ENCODE assay signal across 13 cellular contexts in the genomic region with DNA sequence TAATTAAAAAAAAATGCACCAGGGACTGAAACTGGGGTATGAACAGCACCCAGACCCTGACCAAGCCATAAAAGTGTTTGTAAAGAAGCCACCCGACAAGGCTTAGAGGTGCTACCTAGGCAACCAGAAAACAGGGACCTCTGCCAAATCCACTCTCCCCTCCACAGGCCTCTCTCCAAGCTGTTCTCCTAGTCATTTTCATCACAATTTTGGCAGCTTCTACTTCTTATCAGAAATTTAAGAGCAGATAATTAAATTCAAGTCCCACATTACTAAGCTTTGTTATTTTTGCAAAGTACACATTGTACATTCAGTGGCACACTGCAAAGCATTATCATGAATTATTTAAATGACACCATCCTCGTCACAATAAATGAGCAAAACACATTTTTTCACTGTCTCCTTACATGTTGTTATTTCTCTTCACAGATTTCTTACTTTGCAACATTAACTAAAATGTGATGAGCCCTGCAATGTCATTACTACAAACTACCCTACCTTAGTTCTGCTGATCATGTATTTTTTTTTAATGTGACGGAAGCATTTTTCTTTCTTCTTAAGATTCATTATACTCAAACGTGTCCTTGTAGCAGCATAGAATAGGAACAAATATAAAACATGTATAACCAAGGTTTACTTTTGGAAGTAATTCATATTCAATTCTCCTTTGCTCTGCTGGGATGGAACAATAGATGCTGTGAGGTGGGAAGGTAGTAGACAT. TPM values are rescaled to one million over a fixed set of nuclear protein-coding genes. Genes with fewer than 3 reads are reported as not detected.
DNase-seq lines count a peak whose midpoint lies in the region; ATAC-seq and TF ChIP-seq lines count a peak whose summit lies in the region.
"Had no signal": no experiment of that assay in that cellular context is flagged by ENCODE, and none has a peak within 500 bp of the region (broad histone marks: within the 10 kb centered on the region; RNA-seq: fewer than 3 reads in every experiment).

No MANE protein-coding gene starts in this region.

- no peaks in the 10 kb centered on the region for H3K9me3 Mint-ChIP-seq in endodermal cell
- H3K9me3 Mint-ChIP-seq: activated CD4-positive, alpha-beta T cell treated with anti-CD3 and anti-CD28 coated beads, Interleukin-2, amount 10 ng/mL, durations not matched to agents 24 days and 14 days; activated T-helper 2 cell treated with anti-CD3 and anti-CD28 coated beads, Interferon-gamma antibody, Interleukin-2, Interleukin-4, amounts not matched to agents 10 μg/mL and 5 μg/mL and 100 μg/mL, durations not matched to agents 14 hours and 24 hours and 36 hours; IgD-negative memory B cell had no signal

- H3K4me1 ChIP-seq in gastroesophageal sphincter (peaks cover 0 to 23% (median 5%) of the 10 kb centered on the region in 3 donors), stomach (peaks cover 0 to 15% (median 4%) of the 10 kb centered on the region in 4 donors), endodermal cell (ENCODE audit: control insufficient read depth, insufficient read depth, low read length) (no peaks in the 10 kb centered on the region)
- H3K4me1 ChIP-seq: HAP-1 had no signal

- no peak overlapping the region for H3K4me3 Mint-ChIP-seq in endodermal cell
- H3K4me3 Mint-ChIP-seq: activated CD4-positive, alpha-beta T cell treated with anti-CD3 and anti-CD28 coated beads, Interleukin-2, amount 10 ng/mL, durations not matched to agents 24 days and 14 days; IgD-negative memory B cell had no signal

- TF ChIP-seq POLR2A in gastroesophageal sphincter (IDR thresholded peaks at IDR 0.05) (no peak), stomach (IDR thresholded peaks at IDR 0.05) (no peak)

- H3K36me3 ChIP-seq in gastroesophageal sphincter (no peaks in the 10 kb centered on the region), stomach (no peaks in the 10 kb centered on the region), endodermal cell (ENCODE audit: control insufficient read depth, insufficient read depth, low read length) (no peaks in the 10 kb centered on the region)
- H3K36me3 ChIP-seq: HAP-1 had no signal

- no peaks in the 10 kb centered on the region for H3K27me3 Mint-ChIP-seq in endodermal cell (ENCODE audit: insufficient read depth)
- H3K27me3 Mint-ChIP-seq: activated CD4-positive, alpha-beta T cell treated with anti-CD3 and anti-CD28 coated beads, Interleukin-2, amount 10 ng/mL, durations not matched to agents 24 days and 14 days; IgD-negative memory B cell had no signal

- H3K27ac ChIP-seq in gastroesophageal sphincter, result peak overlapping the region; percentile 27 to 43 (median 32)
- no peak overlapping the region for H3K27ac ChIP-seq in stomach
- H3K27ac ChIP-seq in endodermal cell (ENCODE audit: low read depth, low read length), result no peak overlapping the region

- no peak for ATAC-seq in gastroesophageal sphincter

- H3K9me3 ChIP-seq in gastroesophageal sphincter, result no peaks in the 10 kb centered on the region
- H3K9me3 ChIP-seq in stomach, result no peaks in the 10 kb centered on the region
- H3K9me3 ChIP-seq in endodermal cell (ENCODE audit: control insufficient read depth, low read length), result no peaks in the 10 kb centered on the region
- H3K9me3 ChIP-seq: HAP-1 had no signal

- no peaks in the 10 kb centered on the region for H3K27me3 ChIP-seq in gastroesophageal sphincter
- H3K27me3 ChIP-seq in stomach, result no peaks in the 10 kb centered on the region
- no peaks in the 10 kb centered on the region for H3K27me3 ChIP-seq in endodermal cell (ENCODE audit: control insufficient read depth, insufficient read depth, low read length, poor library complexity, severe bottlenecking)

- H3K4me3 ChIP-seq in gastroesophageal sphincter (no peak overlapping the region), stomach (no peak overlapping the region), endodermal cell (ENCODE audit: low read length) (no peak overlapping the region)
- H3K4me3 ChIP-seq: HAP-1 had no signal

- TF ChIP-seq EP300 in gastroesophageal sphincter (IDR thresholded peaks at IDR 0.05) (no peak), stomach (IDR thresholded peaks at IDR 0.05) (no peak)

- H3K27ac Mint-ChIP-seq in endodermal cell, result no peak overlapping the region
- H3K27ac Mint-ChIP-seq: activated CD4-positive, alpha-beta T cell treated with anti-CD3 and anti-CD28 coated beads, Interleukin-2, amount 10 ng/mL, durations not matched to agents 24 days and 14 days; activated T-helper 2 cell treated with anti-CD3 and anti-CD28 coated beads, Interferon-gamma antibody, Interleukin-2, Interleukin-4, amounts not matched to agents 10 μg/mL and 5 μg/mL and 100 μg/mL, durations not matched to agents 14 hours and 24 hours and 36 hours; IgD-negative memory B cell had no signal

- H3K36me3 Mint-ChIP-seq in endodermal cell (ENCODE audit: low read depth), result no peaks in the 10 kb centered on the region

- TF ChIP-seq CTCF in gastroesophageal sphincter (IDR thresholded peaks at IDR 0.05), result no peak
- no peak for TF ChIP-seq CTCF in stomach (IDR thresholded peaks at IDR 0.05)
- TF ChIP-seq CTCF in endodermal cell (conservative IDR thresholded peaks at IDR 0.05), result no peak

- 29% methylated on average over 4 of the region's 4 CpGs for WGBS in gastroesophageal sphincter (ENCODE audit: low coverage in 1 of 2), 2 donors
- WGBS in stomach, 5 donors, result 42 to 56% (median 46%) methylated on average over 4 of the region's 4 CpGs
- WGBS in endodermal cell (ENCODE audit: insufficient coverage in 1 of 2, insufficient read length in 1 of 2), 2 experiments, result 90 to 100% methylated on average over 2 to 4 of the region's 4 CpGs

- no peak overlapping the region for H3K9ac ChIP-seq in endodermal cell (ENCODE audit: extremely low read depth, low read length, poor library complexity, severe bottlenecking)

- H3K4me1 Mint-ChIP-seq in endodermal cell, result no peaks in the 10 kb centered on the region
- H3K4me1 Mint-ChIP-seq: activated CD4-positive, alpha-beta T cell treated with anti-CD3 and anti-CD28 coated beads, Interleukin-2, amount 10 ng/mL, durations not matched to agents 24 days and 14 days had no signal

- DNase-seq in NCI-H128 (lab: John Stamatoyannopoulos, UW; ENCODE audit: unreplicated experiment) (peak; percentile 46), NCI-H446 (lab: John Stamatoyannopoulos, UW) (peak; percentile 81 to 84), stomach (peak; percentile 29), HuH-7 (ENCODE audit: low spot score) (no peak), RKO (ENCODE audit: low spot score) (no peak), endodermal cell (no peak), ureter (ENCODE audit: low spot score) (no peak)
- DNase-seq: activated CD4-positive, alpha-beta T cell treated with anti-CD3 and anti-CD28 coated beads, Interleukin-2, amount 10 ng/mL, durations not matched to agents 24 days and 14 days had no signal

- intact Hi-C loops in stomach (cut with DNase I; ENCODE audit: low total_unique reads), result no loop called here

RNA-seq across cellular contexts. Expression of gene ECT2L, which starts 38.1 kb away (rescaled TPM):
- under 1 TPM in 1 of 4 donors, not detected in 3; 0.27 TPM for total RNA-seq in gastroesophageal sphincter
- under 1 TPM in 1 of 5 donors, not detected in 4; 0.18 TPM for total RNA-seq in stomach
- under 1 TPM in 1 of 3 donors, not detected in 2; 0.08 TPM for polyA plus RNA-seq in stomach
- total RNA-seq in endodermal cell, result not detected
- not detected for polyA plus RNA-seq in endodermal cell (2013, experiment 1 of 2)
- not detected for polyA plus RNA-seq in endodermal cell (2013, experiment 2 of 2)
- 0.18 TPM for total RNA-seq in ureter
- total RNA-seq: activated CD4-positive, alpha-beta T cell treated with anti-CD3 and anti-CD28 coated beads, Interleukin-2, amount 10 ng/mL, durations not matched to agents 24 days and 14 days; activated T-helper 2 cell treated with anti-CD3 and anti-CD28 coated beads, Interferon-gamma antibody, Interleukin-2, Interleukin-4, amounts not matched to agents 10 μg/mL and 5 μg/mL and 100 μg/mL, durations not matched to agents 14 hours and 24 hours and 36 hours; chondrocyte had no signal

Comparison
In these comparisons a context has a peak if more than half of its experiments do, and no peak if none do; other contexts are left out.
1. DNase-seq: peak in NCI-H128 (single experiment), NCI-H446 (2 of 2) and stomach (single experiment); none in HuH-7 (single experiment), RKO (single experiment), endodermal cell (single experiment) and ureter (single experiment).
2. H3K27ac ChIP-seq: peak in gastroesophageal sphincter (4 of 4); none in stomach (0 of 5) and endodermal cell (single experiment).